1 cellular context compared by ENCODE assay signal in the genomic region with DNA sequence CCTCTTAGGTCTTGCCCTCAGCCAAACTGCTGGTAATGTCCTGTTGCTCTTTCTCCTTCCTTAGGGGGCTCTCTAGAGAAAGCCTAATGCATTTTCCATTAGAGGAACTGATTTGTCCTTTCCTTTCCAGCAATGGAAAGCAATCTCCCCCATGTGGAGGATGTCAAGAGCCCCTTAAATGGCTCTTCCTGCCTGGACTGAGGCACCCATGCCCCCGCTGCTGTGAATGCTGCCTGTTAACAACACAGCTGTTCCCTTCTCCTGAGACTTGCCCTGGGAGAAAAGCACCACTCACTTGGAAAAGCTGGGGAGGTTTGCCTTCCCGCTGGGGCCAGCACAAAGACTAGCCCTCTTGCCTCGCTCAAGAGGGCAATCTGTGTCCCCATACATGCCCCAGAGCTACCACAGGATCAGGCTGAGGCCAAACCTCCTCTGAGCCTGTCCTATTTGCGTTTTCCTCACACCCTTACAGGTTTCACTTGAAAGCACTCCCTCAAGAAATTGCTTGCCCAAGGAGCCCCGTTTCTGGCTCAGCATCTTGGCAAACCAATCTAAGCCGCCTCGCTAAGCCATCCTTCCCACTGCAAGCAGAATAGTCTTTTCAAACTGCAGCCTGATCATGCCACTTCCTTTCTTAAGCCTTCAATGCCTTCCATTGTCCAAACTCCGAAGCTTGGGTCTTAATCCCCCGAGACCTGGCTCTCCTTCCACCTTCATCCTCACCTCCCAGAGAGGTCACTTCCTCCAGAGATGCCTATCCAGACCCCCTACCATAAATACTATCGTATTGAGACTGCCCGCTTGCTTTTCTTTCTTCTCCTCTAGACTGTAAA.
TF ChIP-seq lines count a peak whose summit lies in the region.

No MANE protein-coding gene starts in this region.

TF ChIP-seq in H1, 55 proteins besides CTCF, POLR2A, EP300 and RAD21:
- TF ChIP-seq SIN3A (conservative IDR thresholded peaks at IDR 0.05 in 1 of 2, IDR thresholded peaks at IDR 0.05 in 1 of 2; ENCODE audit: low read depth in 1 of 2, low read length in 2 of 2) (0 out of 4 replicates have a peak, but pooled peaks of 1 of the 2 experiments have one; percentile 30), KDM4A (IDR thresholded peaks at IDR 0.05; ENCODE audit: low read depth, low read length, severe bottlenecking) (peak; percentile 13), RNF2 (IDR thresholded peaks at IDR 0.05; ENCODE audit: borderline replicate concordance, low read depth, low read length, missing control alignments, poor library complexity, severe bottlenecking) (no peak), SP4 (IDR thresholded peaks at IDR 0.05; ENCODE audit: low read length) (no peak), SRF (IDR thresholded peaks at IDR 0.05; ENCODE audit: low read depth, low read length) (peak; percentile 53; the same call in 1 of the 2 replicates)
- TF ChIP-seq, protein P1, sequence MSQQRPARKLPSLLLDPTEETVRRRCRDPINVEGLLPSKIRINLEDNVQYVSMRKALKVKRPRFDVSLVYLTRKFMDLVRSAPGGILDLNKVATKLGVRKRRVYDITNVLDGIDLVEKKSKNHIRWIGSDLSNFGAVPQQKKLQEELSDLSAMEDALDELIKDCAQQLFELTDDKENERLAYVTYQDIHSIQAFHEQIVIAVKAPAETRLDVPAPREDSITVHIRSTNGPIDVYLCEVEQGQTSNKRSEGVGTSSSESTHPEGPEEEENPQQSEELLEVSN (IDR thresholded peaks at IDR 0.05) = 0 out of 2 replicates have a peak, but pooled peaks have one; percentile 11
